In the genomic region with DNA sequence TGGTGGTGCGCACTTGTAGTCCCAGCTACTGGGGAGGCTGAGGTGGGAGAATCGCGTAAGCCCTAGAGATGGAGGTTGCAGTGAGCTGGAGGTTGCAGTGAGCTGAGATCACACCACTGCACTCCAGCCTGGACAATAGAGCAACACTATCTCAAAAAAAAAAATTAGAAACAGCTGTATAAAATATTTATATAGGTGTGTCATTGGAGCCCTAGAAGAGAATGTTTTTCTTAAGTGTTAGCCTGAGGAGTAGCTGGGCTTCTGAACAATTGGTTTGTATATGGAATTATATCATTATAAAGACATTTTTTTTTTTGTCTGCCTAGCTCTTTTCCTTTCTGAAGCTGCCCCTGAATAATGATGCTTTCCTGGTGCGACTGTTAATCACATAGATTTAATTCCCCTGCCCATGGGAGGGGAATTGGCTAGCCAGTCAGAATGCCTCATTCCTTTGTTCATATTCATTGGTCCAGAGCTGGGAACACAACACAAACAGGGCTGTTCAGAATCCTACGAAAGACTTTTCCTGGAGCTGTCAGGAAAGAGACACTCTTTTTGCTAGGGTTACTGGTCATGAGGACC, we compare ENCODE assay signal across 2 cellular contexts.
TF ChIP-seq lines count a peak whose summit lies in the region.

No MANE protein-coding gene starts in this region.

TF ChIP-seq in SK-N-SH treated with all-trans-retinoic acid at 6 μM for 48 hours, 23 proteins besides CTCF, POLR2A, EP300 and RAD21 (continued from another document):
- TF ChIP-seq, protein P1, sequence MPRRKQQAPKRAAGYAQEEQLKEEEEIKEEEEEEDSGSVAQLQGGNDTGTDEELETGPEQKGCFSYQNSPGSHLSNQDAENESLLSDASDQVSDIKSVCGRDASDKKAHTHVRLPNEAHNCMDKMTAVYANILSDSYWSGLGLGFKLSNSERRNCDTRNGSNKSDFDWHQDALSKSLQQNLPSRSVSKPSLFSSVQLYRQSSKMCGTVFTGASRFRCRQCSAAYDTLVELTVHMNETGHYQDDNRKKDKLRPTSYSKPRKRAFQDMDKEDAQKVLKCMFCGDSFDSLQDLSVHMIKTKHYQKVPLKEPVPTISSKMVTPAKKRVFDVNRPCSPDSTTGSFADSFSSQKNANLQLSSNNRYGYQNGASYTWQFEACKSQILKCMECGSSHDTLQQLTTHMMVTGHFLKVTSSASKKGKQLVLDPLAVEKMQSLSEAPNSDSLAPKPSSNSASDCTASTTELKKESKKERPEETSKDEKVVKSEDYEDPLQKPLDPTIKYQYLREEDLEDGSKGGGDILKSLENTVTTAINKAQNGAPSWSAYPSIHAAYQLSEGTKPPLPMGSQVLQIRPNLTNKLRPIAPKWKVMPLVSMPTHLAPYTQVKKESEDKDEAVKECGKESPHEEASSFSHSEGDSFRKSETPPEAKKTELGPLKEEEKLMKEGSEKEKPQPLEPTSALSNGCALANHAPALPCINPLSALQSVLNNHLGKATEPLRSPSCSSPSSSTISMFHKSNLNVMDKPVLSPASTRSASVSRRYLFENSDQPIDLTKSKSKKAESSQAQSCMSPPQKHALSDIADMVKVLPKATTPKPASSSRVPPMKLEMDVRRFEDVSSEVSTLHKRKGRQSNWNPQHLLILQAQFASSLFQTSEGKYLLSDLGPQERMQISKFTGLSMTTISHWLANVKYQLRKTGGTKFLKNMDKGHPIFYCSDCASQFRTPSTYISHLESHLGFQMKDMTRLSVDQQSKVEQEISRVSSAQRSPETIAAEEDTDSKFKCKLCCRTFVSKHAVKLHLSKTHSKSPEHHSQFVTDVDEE (CRISPR knock-in tag; IDR thresholded peaks at IDR 0.05) = no peak
- TF ChIP-seq, protein P2, sequence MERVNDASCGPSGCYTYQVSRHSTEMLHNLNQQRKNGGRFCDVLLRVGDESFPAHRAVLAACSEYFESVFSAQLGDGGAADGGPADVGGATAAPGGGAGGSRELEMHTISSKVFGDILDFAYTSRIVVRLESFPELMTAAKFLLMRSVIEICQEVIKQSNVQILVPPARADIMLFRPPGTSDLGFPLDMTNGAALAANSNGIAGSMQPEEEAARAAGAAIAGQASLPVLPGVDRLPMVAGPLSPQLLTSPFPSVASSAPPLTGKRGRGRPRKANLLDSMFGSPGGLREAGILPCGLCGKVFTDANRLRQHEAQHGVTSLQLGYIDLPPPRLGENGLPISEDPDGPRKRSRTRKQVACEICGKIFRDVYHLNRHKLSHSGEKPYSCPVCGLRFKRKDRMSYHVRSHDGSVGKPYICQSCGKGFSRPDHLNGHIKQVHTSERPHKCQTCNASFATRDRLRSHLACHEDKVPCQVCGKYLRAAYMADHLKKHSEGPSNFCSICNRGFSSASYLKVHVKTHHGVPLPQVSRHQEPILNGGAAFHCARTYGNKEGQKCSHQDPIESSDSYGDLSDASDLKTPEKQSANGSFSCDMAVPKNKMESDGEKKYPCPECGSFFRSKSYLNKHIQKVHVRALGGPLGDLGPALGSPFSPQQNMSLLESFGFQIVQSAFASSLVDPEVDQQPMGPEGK (CRISPR knock-in tag; IDR thresholded peaks at IDR 0.05; ENCODE audit: borderline replicate concordance) = no peak
- no peak for TF ChIP-seq CSRNP3 (CRISPR knock-in tag; IDR thresholded peaks at IDR 0.05)
TF ChIP-seq in SK-N-SH treated with all-trans-retinoic acid at 6 μM for 48 hours: peak in this region for 0.

TF ChIP-seq in SK-N-SH, 30 proteins besides CTCF, POLR2A, EP300 and RAD21 (continued from another document):
- TF ChIP-seq TEAD4 (IDR thresholded peaks at IDR 0.05; ENCODE audit: borderline replicate concordance, insufficient read depth) = no peak
- TF ChIP-seq GATA2 (CRISPR knock-in tag; IDR thresholded peaks at IDR 0.05) = no peak
- no peak for TF ChIP-seq MXI1 (IDR thresholded peaks at IDR 0.05; ENCODE audit: low read depth, low read length)
- no peak for TF ChIP-seq EZH2phosphoT487 (IDR thresholded peaks at IDR 0.05; ENCODE audit: borderline replicate concordance, low read depth)
- TF ChIP-seq RXRA (IDR thresholded peaks at IDR 0.05; ENCODE audit: borderline replicate concordance, low read depth) = no peak
- TF ChIP-seq ELF1 (IDR thresholded peaks at IDR 0.05) = no peak
- no peak for TF ChIP-seq POLR2AphosphoS5 (IDR thresholded peaks at IDR 0.05; ENCODE audit: low read depth, low read length)
- no peak for TF ChIP-seq MEF2A (IDR thresholded peaks at IDR 0.05; ENCODE audit: borderline replicate concordance, low read depth)
- TF ChIP-seq FOXM1 (IDR thresholded peaks at IDR 0.05; ENCODE audit: low read depth) = no peak
